Comparison of ENCODE assay signal across 19 cellular contexts in genomic region chr2:43009448-43009847, GRCh38.
"Had no signal": no experiment of that assay in that cellular context is flagged by ENCODE, and none has a peak within 500 bp of the region (broad histone marks: within the 10 kb centered on the region; RNA-seq: fewer than 3 reads in every experiment).

No MANE protein-coding gene starts in this region.

- H3K27ac ChIP-seq: heart right ventricle, left ventricle myocardium inferior had no signal

- H3K27me3 ChIP-seq: heart right ventricle had no signal

- H3K27me3 Mint-ChIP-seq: brain; central memory CD8-positive, alpha-beta T cell; progenitor cell of endocrine pancreas; stimulated activated naive CD8-positive, alpha-beta T cell treated with anti-CD3 and anti-CD28 coated beads, Interleukin-15, amount 100 ng/mL, for 72 hours had no signal

- ATAC-seq: esophagus mucosa; heart right ventricle; stimulated activated naive CD8-positive, alpha-beta T cell treated with anti-CD3 and anti-CD28 coated beads, Interleukin-15, amount 100 ng/mL, for 72 hours had no signal

- H3K4me3 ChIP-seq: heart right ventricle, left ventricle myocardium inferior had no signal

- H3K4me3 Mint-ChIP-seq: brain; central memory CD8-positive, alpha-beta T cell; stimulated activated naive CD8-positive, alpha-beta T cell treated with anti-CD3 and anti-CD28 coated beads, Interleukin-15, amount 100 ng/mL, for 72 hours had no signal

- H3K36me3 ChIP-seq: heart right ventricle, left ventricle myocardium inferior had no signal

- H3K4me1 ChIP-seq: left ventricle myocardium inferior had no signal

- H3K27ac Mint-ChIP-seq: brain, progenitor cell of endocrine pancreas had no signal

- H3K36me3 Mint-ChIP-seq: brain had no signal

- DNase-seq: activated CD4-positive, alpha-beta T cell treated with anti-CD3 and anti-CD28 coated beads for 1 hour; activated CD4-positive, alpha-beta T cell treated with anti-CD3 and anti-CD28 coated beads, Interleukin-2, amount 50 U/mL, for 4 hours; activated naive CD4-positive, alpha-beta T cell treated with Interleukin-2 at 50 U/mL for 16 hours; activated T-cell treated with anti-CD3 and anti-CD28 coated beads for 4 hours; anterior cingulate cortex; effector CD4-positive, alpha-beta T cell; heart right ventricle; kidney glomerular epithelial cell; left ventricle myocardium inferior; mammary epithelial cell; occipital lobe; stimulated activated CD4-positive, alpha-beta T cell treated with anti-CD3 and anti-CD28 coated beads, Interleukin-15, amount 100 ng/mL, for 24 hours; stimulated activated CD4-positive, alpha-beta T cell treated with anti-CD3 and anti-CD28 coated beads, Interleukin-2, amount 100 ng/mL, for 48 hours; stimulated activated naive CD8-positive, alpha-beta T cell treated with anti-CD3 and anti-CD28 coated beads, Interleukin-15, amount 100 ng/mL, for 72 hours; trophoblast cell had no signal
